9 cellular contexts compared by ENCODE assay signal in the genomic region with DNA sequence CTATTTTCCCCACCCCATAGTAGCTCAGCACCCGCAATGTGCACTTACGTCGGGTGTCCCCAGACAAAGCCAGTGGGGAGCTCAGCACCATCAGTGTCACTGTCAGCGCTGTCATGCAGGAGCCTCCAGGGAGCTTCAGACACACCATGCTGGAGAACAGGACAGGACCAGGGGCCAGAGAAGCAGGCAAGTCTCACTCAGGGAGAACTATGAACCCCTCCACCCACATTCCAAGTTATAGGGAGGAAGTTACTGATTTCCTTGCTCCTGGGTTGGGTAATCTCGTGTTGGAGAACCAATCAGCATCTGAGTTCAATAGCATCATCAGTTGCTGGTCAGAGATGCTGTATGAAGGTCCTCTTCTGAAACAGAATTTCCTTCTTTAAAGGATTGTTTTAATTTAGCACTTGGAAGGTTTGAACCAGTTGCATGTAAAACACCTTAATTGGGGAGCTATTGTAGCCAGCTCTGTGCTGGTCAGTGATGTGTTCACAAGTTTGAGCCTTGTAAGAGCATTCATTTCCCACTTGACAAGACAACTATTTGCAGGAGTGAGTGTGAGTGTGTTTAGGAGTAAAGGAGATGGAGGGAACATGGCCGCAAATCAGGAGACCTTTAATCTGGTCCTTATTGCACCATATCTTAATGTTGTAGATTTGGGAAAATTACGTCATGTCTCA. TPM values are rescaled to one million over a fixed set of nuclear protein-coding genes. Genes with fewer than 3 reads are reported as not detected.
A peak's percentile ranks its signal among the peaks of the same experiment; 100 is the strongest.
DNase-seq lines count a peak whose midpoint lies in the region; ATAC-seq and FAIRE-seq lines count a peak whose summit lies in the region.
"Not testable (repeated sequence)": the region's sequence is repeated elsewhere in the genome, so short reads cannot be mapped to it uniquely, and the experiment has no call there.
"Had no signal": no experiment of that assay in that cellular context is flagged by ENCODE, and none has a peak within 500 bp of the region (broad histone marks: within the 10 kb centered on the region; RNA-seq: fewer than 3 reads in every experiment).

Gene HLA-DRB1, minus strand, starts transcription at position 254 of the 680 bp plus-strand sequence. Its CDS starts 106 bp downstream, at position 148.

- not testable (repeated sequence) for H3K36me3 ChIP-seq in BLaER1

- H3K9me3 Mint-ChIP-seq in activated CD4-positive, alpha-beta T cell treated with anti-CD3 and anti-CD28 coated beads, Interleukin-2, amount 10 ng/mL, durations not matched to agents 24 days and 14 days = not testable (repeated sequence)

- peak; percentile 9 for DNase-seq in Jurkat, Clone E6-1 (ENCODE audit: low read depth, low spot score)
- peak; percentile 75 for DNase-seq in activated CD4-positive, alpha-beta T cell treated with anti-CD3 and anti-CD28 coated beads, Interleukin-2, amount 10 ng/mL, durations not matched to agents 24 days and 14 days
- peak; percentile 9 for DNase-seq in cerebellar cortex (ENCODE audit: low spot score)
- peak; percentile 0 for DNase-seq in skeletal muscle cell (ENCODE audit: low read depth)

- peak within 1 kb of the TSS; percentile 17 for H3K27ac Mint-ChIP-seq in activated CD4-positive, alpha-beta T cell treated with anti-CD3 and anti-CD28 coated beads, Interleukin-2, amount 10 ng/mL, durations not matched to agents 24 days and 14 days

- not testable (repeated sequence) for H3K9me3 ChIP-seq in BLaER1

- not testable (repeated sequence) for H3K27ac ChIP-seq in BLaER1

- ATAC-seq in GM18868 (IDR thresholded peaks at IDR 0.05; ENCODE audit: unreplicated experiment) = peak; percentile 90
- ATAC-seq in HG02623 (IDR thresholded peaks at IDR 0.05; ENCODE audit: unreplicated experiment) = peak; percentile 86

- not testable (repeated sequence) for H4K20me1 ChIP-seq in BLaER1

- FAIRE-seq in islet of Langerhans (lab: Jason Lieb, UNC) = peak; percentile 97

- intact Hi-C loops in activated CD4-positive, alpha-beta T cell treated with anti-CD3 and anti-CD28 coated beads, Interleukin-2, amount 10 ng/mL, durations not matched to agents 24 days and 14 days (cut with micrococcal nuclease) = not testable (repeated sequence)

- not testable (repeated sequence) for H3K4me2 ChIP-seq in BLaER1

- peak within 1 kb of the TSS; percentile 51; the same call in 1 of the 2 replicates for H3K4me3 ChIP-seq in BLaER1
- H3K4me3 ChIP-seq in Jurkat, Clone E6-1 (ENCODE audit: low read length); skeletal muscle cell (ENCODE audit: low read depth, low read length): not testable (repeated sequence)

- H3K4me1 ChIP-seq in BLaER1 = not testable (repeated sequence)

- not testable (repeated sequence) for H3K27me3 ChIP-seq in BLaER1

- peaks cover 12% of the 10 kb centered on the region for H3K27me3 Mint-ChIP-seq in activated CD4-positive, alpha-beta T cell treated with anti-CD3 and anti-CD28 coated beads, Interleukin-2, amount 10 ng/mL, durations not matched to agents 24 days and 14 days

- H3K36me3 Mint-ChIP-seq in activated CD4-positive, alpha-beta T cell treated with anti-CD3 and anti-CD28 coated beads, Interleukin-2, amount 10 ng/mL, durations not matched to agents 24 days and 14 days (ENCODE audit: low read depth) = not testable (repeated sequence)

- peak within 1 kb of the TSS; percentile 62 for H3K4me3 Mint-ChIP-seq in activated CD4-positive, alpha-beta T cell treated with anti-CD3 and anti-CD28 coated beads, Interleukin-2, amount 10 ng/mL, durations not matched to agents 24 days and 14 days

- not testable (repeated sequence) for H3K9ac ChIP-seq in BLaER1

- H3K4me1 Mint-ChIP-seq in activated CD4-positive, alpha-beta T cell treated with anti-CD3 and anti-CD28 coated beads, Interleukin-2, amount 10 ng/mL, durations not matched to agents 24 days and 14 days = peaks cover 19% of the 10 kb centered on the region

RNA-seq across cellular contexts. Expression of gene HLA-DRB1, which starts in this region (rescaled TPM):
- polyA plus RNA-seq in Jurkat, Clone E6-1 (2012; ENCODE audit: insufficient read depth, insufficient read length) = 1.9 TPM
- total RNA-seq in activated CD4-positive, alpha-beta T cell treated with anti-CD3 and anti-CD28 coated beads, Interleukin-2, amount 10 ng/mL, durations not matched to agents 24 days and 14 days = 14.2 and 15.0 TPM in 2 replicates
- polyA plus RNA-seq: BJ had no signal

Comparison
In these comparisons a context has a peak if more than half of its experiments do, and no peak if none do; other contexts are left out.
1. DNase-seq: peak in every context shown above with its lines; median percentile 75 in activated CD4-positive, alpha-beta T cell treated with anti-CD3 and anti-CD28 coated beads, Interleukin-2, amount 10 ng/mL, durations not matched to agents 24 days and 14 days; 9 in Jurkat, Clone E6-1; 9 in cerebellar cortex; 0 in skeletal muscle cell.